In the genomic region with DNA sequence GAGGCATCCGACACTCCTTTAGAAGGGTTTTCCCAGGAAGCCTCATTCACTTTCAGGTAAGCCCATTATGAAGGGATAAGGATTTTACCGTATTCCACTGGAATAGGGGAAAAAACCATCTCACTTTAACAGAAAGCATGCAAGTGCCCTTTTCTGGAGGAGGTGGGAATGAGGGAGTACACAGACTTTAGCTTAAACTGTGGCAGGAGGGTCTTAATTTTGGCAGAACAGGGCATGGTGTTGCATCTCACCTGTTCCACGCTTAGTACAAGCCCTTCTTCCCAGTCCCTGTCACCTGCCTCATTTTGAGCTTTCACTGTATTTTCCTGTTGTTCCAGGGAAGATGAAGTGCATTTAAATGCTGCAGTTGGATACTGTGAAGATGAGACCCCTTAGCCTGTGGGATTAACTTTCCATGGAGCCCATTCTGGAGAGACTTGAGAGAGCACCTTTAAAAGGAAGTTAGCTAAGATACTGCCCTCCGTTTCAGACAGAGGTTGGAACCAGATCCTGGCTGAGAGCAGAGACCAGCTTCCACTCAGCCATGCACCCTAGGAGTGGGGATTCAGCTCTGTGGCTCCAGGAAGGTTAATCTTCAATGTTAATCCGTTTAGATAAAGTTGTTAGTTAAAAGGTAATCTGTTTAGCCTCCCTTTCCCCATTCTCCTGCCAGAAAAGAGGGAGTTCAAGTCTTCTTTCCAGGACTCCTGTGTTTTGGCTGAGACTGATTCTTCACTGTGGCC, we compare ENCODE assay signal across 12 cellular contexts. TPM values are rescaled to one million over a fixed set of nuclear protein-coding genes. Genes with fewer than 3 reads are reported as not detected.
DNase-seq lines count a peak whose midpoint lies in the region; ATAC-seq and TF ChIP-seq lines count a peak whose summit lies in the region.
"Had no signal": no experiment of that assay in that cellular context is flagged by ENCODE, and none has a peak within 500 bp of the region (broad histone marks: within the 10 kb centered on the region; RNA-seq: fewer than 3 reads in every experiment).

No MANE protein-coding gene starts in this region.

- 56 to 63% methylated on average over 5 of the region's 5 CpGs for WGBS in heart right ventricle, 2 donors

- no peaks in the 10 kb centered on the region for H3K27me3 ChIP-seq in GM23338 (ENCODE audit: insufficient read depth)
- H3K27me3 ChIP-seq in RWPE2 (ENCODE audit: insufficient read depth, poor library complexity, severe bottlenecking): no peaks in the 10 kb centered on the region
- no peaks in the 10 kb centered on the region for H3K27me3 ChIP-seq in heart right ventricle
- H3K27me3 ChIP-seq in rectal smooth muscle tissue (ENCODE audit: control insufficient read depth, insufficient read depth, low read length): no peaks in the 10 kb centered on the region

- peak overlapping the region; percentile 94 for H3K27ac Mint-ChIP-seq in GM23338
- H3K27ac Mint-ChIP-seq in stimulated activated naive B cell treated with anti-CD40 and anti-IgM and Interleukin-4, amounts not matched to agents 10 μg/mL and 1 μg/mL and 100 μg/mL, for 72 hours: no peak overlapping the region

- peak overlapping the region; percentile 63 for H3K4me2 ChIP-seq in GM23338

- H3K9me3 ChIP-seq in RWPE2 (ENCODE audit: severe bottlenecking) (no peaks in the 10 kb centered on the region), heart right ventricle (no peaks in the 10 kb centered on the region)

- no peak overlapping the region for H2AFZ ChIP-seq in GM23338

- intact Hi-C loops in heart right ventricle (cut with DNase I): loop anchor here in 1 of 10 donors (5.0 kb wide), 1 partner anchor 39 kb away; no protein-coding TSS in a partner anchor

- peaks cover 83% of the 10 kb centered on the region for H3K4me1 Mint-ChIP-seq in GM23338
- no peaks in the 10 kb centered on the region for H3K4me1 Mint-ChIP-seq in stimulated activated naive B cell treated with anti-CD40 and anti-IgM and Interleukin-4, amounts not matched to agents 10 μg/mL and 1 μg/mL and 100 μg/mL, for 72 hours

- no peak overlapping the region for H3K9ac ChIP-seq in rectal smooth muscle tissue (ENCODE audit: low read length)

- peaks cover 28% of the 10 kb centered on the region for H3K36me3 Mint-ChIP-seq in GM23338 (ENCODE audit: low read depth)
- H3K36me3 Mint-ChIP-seq in stimulated activated naive B cell treated with anti-CD40 and anti-IgM and Interleukin-4, amounts not matched to agents 10 μg/mL and 1 μg/mL and 100 μg/mL, for 72 hours: no peaks in the 10 kb centered on the region

- H4K20me1 ChIP-seq in GM23338 (replicated peaks; ENCODE audit: insufficient read depth): peaks cover 7% of the 10 kb centered on the region; the same call in 1 of the 2 replicates

- H3K4me3 ChIP-seq in GM23338 (peak overlapping the region; percentile 27; the same call in 1 of the 2 replicates), RWPE2 (ENCODE audit: severe bottlenecking) (no peak overlapping the region), heart right ventricle (no peak overlapping the region), rectal smooth muscle tissue (ENCODE audit: low read length) (peak overlapping the region; percentile 10)
- H3K4me3 ChIP-seq: GM12878 had no signal

- TF ChIP-seq CTCF in GM23338 (conservative IDR thresholded peaks at IDR 0.05; ENCODE audit: low read depth in 2 of 2) (no peak), RWPE2 (IDR thresholded peaks at IDR 0.05; ENCODE audit: poor library complexity, severe bottlenecking) (no peak), heart right ventricle (IDR thresholded peaks at IDR 0.05) (no peak), omental fat pad (IDR thresholded peaks at IDR 0.05) (no peak)

- peak overlapping the region; percentile 63 for H3K4me3 Mint-ChIP-seq in GM23338
- no peak overlapping the region for H3K4me3 Mint-ChIP-seq in stimulated activated naive B cell treated with anti-CD40 and anti-IgM and Interleukin-4, amounts not matched to agents 10 μg/mL and 1 μg/mL and 100 μg/mL, for 72 hours

- peak overlapping the region; percentile 90 for H3K27ac ChIP-seq in GM23338 (ENCODE audit: low read depth)
- peak overlapping the region; percentile 19 for H3K27ac ChIP-seq in RWPE2 (ENCODE audit: poor library complexity, severe bottlenecking)
- H3K27ac ChIP-seq in heart right ventricle: peak overlapping the region in 4 of 10 donors; percentile 23 to 69 (median 54)
- H3K27ac ChIP-seq in rectal smooth muscle tissue (ENCODE audit: low read depth, low read length): peak overlapping the region; percentile 60

- peaks cover 84% of the 10 kb centered on the region for H3K4me1 ChIP-seq in GM23338 (ENCODE audit: insufficient read depth)
- peaks cover 11% of the 10 kb centered on the region for H3K4me1 ChIP-seq in RWPE2 (ENCODE audit: insufficient read depth, poor library complexity, severe bottlenecking)
- H3K4me1 ChIP-seq in heart right ventricle: peaks cover 3 to 59% (median 33%) of the 10 kb centered on the region in 9 donors
- H3K4me1 ChIP-seq in rectal smooth muscle tissue (ENCODE audit: control insufficient read depth, insufficient read depth, low read length): peaks cover 45% of the 10 kb centered on the region

- DNase-seq in GM23338 (ENCODE audit: low spot score): no peak
- no peak for DNase-seq in RWPE2 (ENCODE audit: low spot score)
- no peak for DNase-seq in heart right ventricle
- no peak for DNase-seq in SHP77 (lab: John Stamatoyannopoulos, UW)
- DNase-seq in stimulated activated naive B cell treated with anti-CD40 and anti-IgM and Interleukin-4, amounts not matched to agents 10 μg/mL and 1 μg/mL and 100 μg/mL, for 72 hours: no peak
- DNase-seq in omental fat pad (ENCODE audit: low spot score): no peak
- DNase-seq: Kasumi-1, NCI-H446 treated with DMSO at 0.1 percent for 48 hours had no signal

- H3F3A ChIP-seq in GM23338 (replicated peaks; ENCODE audit: low read depth): no peaks in the 10 kb centered on the region

- no peaks in the 10 kb centered on the region for H3K9me3 Mint-ChIP-seq in GM23338
- no peaks in the 10 kb centered on the region for H3K9me3 Mint-ChIP-seq in stimulated activated naive B cell treated with anti-CD40 and anti-IgM and Interleukin-4, amounts not matched to agents 10 μg/mL and 1 μg/mL and 100 μg/mL, for 72 hours

- H3K79me2 ChIP-seq in GM23338 (replicated peaks; ENCODE audit: insufficient read depth): peaks cover 80% of the 10 kb centered on the region

- H3K36me3 ChIP-seq in GM23338 (ENCODE audit: insufficient read depth) (no peaks in the 10 kb centered on the region), RWPE2 (ENCODE audit: low read depth) (no peaks in the 10 kb centered on the region), heart right ventricle (peaks cover 0 to 33% (median 0%) of the 10 kb centered on the region in 9 donors), rectal smooth muscle tissue (ENCODE audit: control insufficient read depth, insufficient read depth, low read length) (no peaks in the 10 kb centered on the region)

- peaks cover 9% of the 10 kb centered on the region for H3K27me3 Mint-ChIP-seq in GM23338 (ENCODE audit: insufficient read depth, low read depth, poor library complexity)
- H3K27me3 Mint-ChIP-seq in stimulated activated naive B cell treated with anti-CD40 and anti-IgM and Interleukin-4, amounts not matched to agents 10 μg/mL and 1 μg/mL and 100 μg/mL, for 72 hours: peaks cover 0 to 4% of the 10 kb centered on the region in 2 donors

- ATAC-seq in GM23338 (peak; percentile 22), RWPE2 (ENCODE audit: low read depth) (peak; percentile 60), heart right ventricle (peak in 6 of 8 donors; percentile 9 to 50 (median 23)), GM19452 (IDR thresholded peaks at IDR 0.05; ENCODE audit: unreplicated experiment) (no peak), omental fat pad (ENCODE audit: low FRiP score) (no peak)
- ATAC-seq in stimulated activated naive B cell treated with anti-CD40 and anti-IgM and Interleukin-4, amounts not matched to agents 10 μg/mL and 1 μg/mL and 100 μg/mL, for 72 hours (replicated peaks): no peak
- ATAC-seq: GM12878 had no signal

- H3K9me2 ChIP-seq in GM23338 (ENCODE audit: insufficient read depth): no peaks in the 10 kb centered on the region

RNA-seq across cellular contexts. Expression of a gene that starts 42.6 kb away (rescaled TPM):
- 84.2 and 104 TPM in 2 replicates for total RNA-seq in GM23338 (2014; rRNA removed; shearing (Covaris generic))
- polyA plus RNA-seq in GM23338 (2016; fragmentation: Nextera tagmentation; extraction: Ambion mirVana) (39.3 and 40.0 TPM in 2 replicates), heart right ventricle (10 to 100 TPM; 13.3 to 17.6 TPM)
- total RNA-seq in heart right ventricle (10 to 100 TPM; 53.3 to 91.8 (median 64.4) TPM), omental fat pad (10 to 100 TPM; 33.3 to 61.8 (median 56.2) TPM)
- total RNA-seq: T-helper 2 cell treated with Interferon-gamma antibody and Interleukin-4, amounts not matched to agents 100 ng/mL and 5 ng/mL, for 36 hours had no signal

Comparison
In these comparisons a context has a peak if more than half of its experiments do, and no peak if none do; other contexts are left out.
1. ATAC-seq: peak in GM23338 (single experiment), RWPE2 (single experiment) and heart right ventricle (6 of 8); none in GM19452 (single experiment), stimulated activated naive B cell treated with anti-CD40 and anti-IgM and Interleukin-4, amounts not matched to agents 10 μg/mL and 1 μg/mL and 100 μg/mL, for 72 hours (0 of 2) and omental fat pad (single experiment).
2. H3K4me3 ChIP-seq: peak in GM23338 (single experiment) and rectal smooth muscle tissue (single experiment); none in RWPE2 (single experiment) and heart right ventricle (0 of 10).